ENCODE assay signal across 8 cellular contexts in the genomic region with DNA sequence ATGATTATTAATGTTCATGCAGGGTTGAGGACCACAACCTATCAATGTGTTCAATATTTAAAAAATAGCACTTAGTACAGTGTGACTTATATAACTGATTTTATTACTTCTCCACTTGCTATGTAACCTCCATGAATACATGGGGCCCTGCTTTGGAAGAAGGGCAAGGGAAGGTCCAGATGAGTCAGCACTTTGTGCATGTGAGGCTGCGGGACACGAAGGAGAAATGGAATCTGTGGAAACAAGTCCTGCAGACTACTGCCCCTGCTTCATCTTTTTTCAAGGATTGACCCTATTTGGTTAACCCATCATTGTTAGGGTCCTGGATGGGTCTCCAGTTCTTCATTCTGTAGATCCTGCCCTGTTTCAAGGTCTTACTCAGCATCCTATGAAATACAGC. TPM values are rescaled to one million over a fixed set of nuclear protein-coding genes. Genes with fewer than 3 reads are reported as not detected.
DNase-seq lines count a peak whose midpoint lies in the region; ATAC-seq, FAIRE-seq and TF ChIP-seq lines count a peak whose summit lies in the region.

No MANE protein-coding gene starts in this region.

- no peaks in the 10 kb centered on the region for H3K27me3 Mint-ChIP-seq in activated T-helper 2 cell treated with anti-CD3 and anti-CD28 coated beads, Interferon-gamma antibody, Interleukin-2, Interleukin-4, amounts not matched to agents 10 μg/mL and 5 μg/mL and 100 μg/mL, durations not matched to agents 14 hours and 24 hours and 36 hours (ENCODE audit: low read depth)

- POLR2A ChIA-PET in A549 (lab: Yijun Ruan, JAX), result interaction anchor here (1.6 to 2.9 kb wide), 2 partner anchors 56 to 94 kb away, joined by 4 to 13 read pairs; a partner anchor contains a TSS

- H3K27me3 ChIP-seq in H7 (ENCODE audit: control insufficient read depth, insufficient read depth, low read length), result no peaks in the 10 kb centered on the region; the same call in 1 of the 2 replicates
- H3K27me3 ChIP-seq in upper lobe of right lung, result no peaks in the 10 kb centered on the region

- 3% methylated on average over 2 of the region's 2 CpGs for WGBS in A549 (ENCODE audit: missing lambda C conversion rate)

- peak; percentile 56 for FAIRE-seq in A549 (lab: Jason Lieb, UNC)

- DNase-seq in A549 (ENCODE audit: low read depth in 1 of 2, low spot score in 1 of 2) (peak; percentile 53 to 70), H7 (peak; percentile 37), inferior parietal cortex (ENCODE audit: extremely low spot score) (peak; percentile 42), upper lobe of right lung (no peak)
- no peak for DNase-seq in activated T-helper 2 cell treated with anti-CD3 and anti-CD28 coated beads, Interferon-gamma antibody, Interleukin-2, Interleukin-4, amounts not matched to agents 10 μg/mL and 5 μg/mL and 100 μg/mL, durations not matched to agents 14 hours and 24 hours and 36 hours (ENCODE audit: low spot score)
- no peak for DNase-seq in stimulated activated CD4-positive, alpha-beta T cell treated with anti-CD3 and anti-CD28 coated beads, Interleukin-15, amount 100 ng/mL, for 24 hours

- intact Hi-C loops in activated T-helper 2 cell treated with anti-CD3 and anti-CD28 coated beads, Interferon-gamma antibody, Interleukin-2, Interleukin-4, amounts not matched to agents 10 μg/mL and 5 μg/mL and 100 μg/mL, durations not matched to agents 14 hours and 24 hours and 36 hours (cut with micrococcal nuclease), result no loop called here
- intact Hi-C loops in upper lobe of right lung (cut with DNase I), result no loop called here

- H3K4me1 Mint-ChIP-seq in activated T-helper 2 cell treated with anti-CD3 and anti-CD28 coated beads, Interferon-gamma antibody, Interleukin-2, Interleukin-4, amounts not matched to agents 10 μg/mL and 5 μg/mL and 100 μg/mL, durations not matched to agents 14 hours and 24 hours and 36 hours (ENCODE audit: low read depth), result peaks cover 54% of the 10 kb centered on the region

- no peak overlapping the region for H3K27ac Mint-ChIP-seq in activated T-helper 2 cell treated with anti-CD3 and anti-CD28 coated beads, Interferon-gamma antibody, Interleukin-2, Interleukin-4, amounts not matched to agents 10 μg/mL and 5 μg/mL and 100 μg/mL, durations not matched to agents 14 hours and 24 hours and 36 hours

- TF ChIP-seq EP300 in A549 (IDR thresholded peaks at IDR 0.05), result no peak

- CTCF ChIA-PET in A549 (lab: Yijun Ruan, JAX), result interaction anchor here (1.0 kb wide), 1 partner anchor 22 kb away, joined by 5 read pairs; no protein-coding TSS in a partner anchor

- H3K9me3 Mint-ChIP-seq in activated T-helper 2 cell treated with anti-CD3 and anti-CD28 coated beads, Interferon-gamma antibody, Interleukin-2, Interleukin-4, amounts not matched to agents 10 μg/mL and 5 μg/mL and 100 μg/mL, durations not matched to agents 14 hours and 24 hours and 36 hours, result no peaks in the 10 kb centered on the region

- H3K36me3 Mint-ChIP-seq in activated T-helper 2 cell treated with anti-CD3 and anti-CD28 coated beads, Interferon-gamma antibody, Interleukin-2, Interleukin-4, amounts not matched to agents 10 μg/mL and 5 μg/mL and 100 μg/mL, durations not matched to agents 14 hours and 24 hours and 36 hours (ENCODE audit: low read depth), result peaks cover 26% of the 10 kb centered on the region

- H3K27ac ChIP-seq in A549 (peak overlapping the region; percentile 92 to 95), upper lobe of right lung (no peak overlapping the region)

- H3K4me1 ChIP-seq in A549, result peaks cover 16% of the 10 kb centered on the region; the same call in 2 of the 3 replicates
- H3K4me1 ChIP-seq in upper lobe of right lung, result peaks cover 19% of the 10 kb centered on the region

- H3K4me2 ChIP-seq in A549, result peak overlapping the region; percentile 90

- ATAC-seq in A549, result peak; percentile 23 to 40; a peak in 3 of 6 replicates
- ATAC-seq in upper lobe of right lung, result no peak
- no peak for ATAC-seq in HG03460 (IDR thresholded peaks at IDR 0.05; ENCODE audit: unreplicated experiment)
- no peak for ATAC-seq in GM21528 (IDR thresholded peaks at IDR 0.05; ENCODE audit: low FRiP score, unreplicated experiment)

- H3K9me3 ChIP-seq in A549, result no peaks in the 10 kb centered on the region
- no peaks in the 10 kb centered on the region for H3K9me3 ChIP-seq in upper lobe of right lung

- no peak for TF ChIP-seq POLR2A in A549 (IDR thresholded peaks at IDR 0.05; ENCODE audit: low read length)

- TF ChIP-seq RAD21 in A549 (conservative IDR thresholded peaks at IDR 0.05 in 1 of 2, IDR thresholded peaks at IDR 0.05 in 1 of 2), result no peak

- peaks cover 10% of the 10 kb centered on the region for H3K36me3 ChIP-seq in H7 (replicated peaks; ENCODE audit: control insufficient read depth, insufficient read depth, low read length)
- H3K36me3 ChIP-seq in upper lobe of right lung, result peaks cover 31% of the 10 kb centered on the region

- H3K4me3 ChIP-seq in A549 (peak overlapping the region; percentile 68), H7 (ENCODE audit: insufficient read depth, low read depth, low read length) (no peak overlapping the region), upper lobe of right lung (peak overlapping the region; percentile 94)

- peak overlapping the region; percentile 95 for H3K4me3 Mint-ChIP-seq in activated T-helper 2 cell treated with anti-CD3 and anti-CD28 coated beads, Interferon-gamma antibody, Interleukin-2, Interleukin-4, amounts not matched to agents 10 μg/mL and 5 μg/mL and 100 μg/mL, durations not matched to agents 14 hours and 24 hours and 36 hours (ENCODE audit: low read depth)

- no peak for TF ChIP-seq CTCF in A549 (IDR thresholded peaks at IDR 0.05)
- TF ChIP-seq CTCF in upper lobe of right lung (IDR thresholded peaks at IDR 0.05), result no peak

TF ChIP-seq in A549, 52 proteins besides CTCF, POLR2A, EP300 and RAD21 (continues in another document):
- TF ChIP-seq KDM5A (IDR thresholded peaks at IDR 0.05) (no peak), RARB (CRISPR knock-in tag; IDR thresholded peaks at IDR 0.05) (no peak), NFE2L2 (conservative IDR thresholded peaks at IDR 0.05; ENCODE audit: low read length) (peak; percentile 81), RCOR1 (IDR thresholded peaks at IDR 0.05; ENCODE audit: low read depth, low read length) (no peak), MAFK (IDR thresholded peaks at IDR 0.05; ENCODE audit: partially characterized antibody) (peak; percentile 99), HDAC2 (IDR thresholded peaks at IDR 0.05) (no peak), ESRRA (IDR thresholded peaks at IDR 0.05; ENCODE audit: borderline replicate concordance, low read length) (no peak), HOXB5 (CRISPR knock-in tag; IDR thresholded peaks at IDR 0.05) (0 out of 2 replicates have a peak, but pooled peaks have one; percentile 38), SREBF2 (IDR thresholded peaks at IDR 0.05) (no peak), TFCP2L1 (CRISPR knock-in tag; IDR thresholded peaks at IDR 0.05) (no peak), RFX5 (IDR thresholded peaks at IDR 0.05) (no peak)
- TF ChIP-seq, protein P1, sequence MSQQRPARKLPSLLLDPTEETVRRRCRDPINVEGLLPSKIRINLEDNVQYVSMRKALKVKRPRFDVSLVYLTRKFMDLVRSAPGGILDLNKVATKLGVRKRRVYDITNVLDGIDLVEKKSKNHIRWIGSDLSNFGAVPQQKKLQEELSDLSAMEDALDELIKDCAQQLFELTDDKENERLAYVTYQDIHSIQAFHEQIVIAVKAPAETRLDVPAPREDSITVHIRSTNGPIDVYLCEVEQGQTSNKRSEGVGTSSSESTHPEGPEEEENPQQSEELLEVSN (IDR thresholded peaks at IDR 0.05; ENCODE audit: borderline replicate concordance, low read depth), result 0 out of 2 replicates have a peak, but pooled peaks have one; percentile 29
- TF ChIP-seq, protein P2, sequence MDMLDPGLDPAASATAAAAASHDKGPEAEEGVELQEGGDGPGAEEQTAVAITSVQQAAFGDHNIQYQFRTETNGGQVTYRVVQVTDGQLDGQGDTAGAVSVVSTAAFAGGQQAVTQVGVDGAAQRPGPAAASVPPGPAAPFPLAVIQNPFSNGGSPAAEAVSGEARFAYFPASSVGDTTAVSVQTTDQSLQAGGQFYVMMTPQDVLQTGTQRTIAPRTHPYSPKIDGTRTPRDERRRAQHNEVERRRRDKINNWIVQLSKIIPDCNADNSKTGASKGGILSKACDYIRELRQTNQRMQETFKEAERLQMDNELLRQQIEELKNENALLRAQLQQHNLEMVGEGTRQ (IDR thresholded peaks at IDR 0.05), result no peak
- TF ChIP-seq, protein P3, sequence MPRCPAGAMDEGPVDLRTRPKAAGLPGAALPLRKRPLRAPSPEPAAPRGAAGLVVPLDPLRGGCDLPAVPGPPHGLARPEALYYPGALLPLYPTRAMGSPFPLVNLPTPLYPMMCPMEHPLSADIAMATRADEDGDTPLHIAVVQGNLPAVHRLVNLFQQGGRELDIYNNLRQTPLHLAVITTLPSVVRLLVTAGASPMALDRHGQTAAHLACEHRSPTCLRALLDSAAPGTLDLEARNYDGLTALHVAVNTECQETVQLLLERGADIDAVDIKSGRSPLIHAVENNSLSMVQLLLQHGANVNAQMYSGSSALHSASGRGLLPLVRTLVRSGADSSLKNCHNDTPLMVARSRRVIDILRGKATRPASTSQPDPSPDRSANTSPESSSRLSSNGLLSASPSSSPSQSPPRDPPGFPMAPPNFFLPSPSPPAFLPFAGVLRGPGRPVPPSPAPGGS (IDR thresholded peaks at IDR 0.05), result no peak

RNA-seq across cellular contexts. Expression of a gene that starts 1.6 kb away (rescaled TPM):
- 49.5 and 52.5 TPM in 2 replicates for polyA plus RNA-seq in A549 (2011; rRNA removed)
- 24.7 and 30.8 TPM in 2 replicates for polyA plus RNA-seq in A549 (2012; cell fraction: cytosol; rRNA removed)
- polyA plus RNA-seq in A549 (2012; cell fraction: nucleus; rRNA removed), result 20.0 and 21.6 TPM in 2 replicates
- 43.4 to 48.6 TPM (median 44.1 TPM) in 3 replicates for polyA plus RNA-seq in A549 (2017; fragmentation: RNase III; extraction: RNeasy Plus Mini Kit Qiagen cat#74134 plus additional on column Dnase treatment)
- polyA minus RNA-seq in A549 (2011; rRNA and poly(A)+ RNA removed), result 61.8 and 64.9 TPM in 2 replicates
- 5.6 and 5.7 TPM in 2 replicates for total RNA-seq in H7 (2014; rRNA removed; shearing (Covaris generic))
- total RNA-seq in activated T-helper 2 cell treated with anti-CD3 and anti-CD28 coated beads, Interferon-gamma antibody, Interleukin-2, Interleukin-4, amounts not matched to agents 10 μg/mL and 5 μg/mL and 100 μg/mL, durations not matched to agents 14 hours and 24 hours and 36 hours, result 18.1 and 21.2 TPM in 2 replicates
- 15.9 TPM for total RNA-seq in upper lobe of right lung

RNA-seq across cellular contexts. Expression of a gene that starts 56.2 kb away (rescaled TPM):
- polyA plus RNA-seq in A549 (2011; rRNA removed), result 4.0 and 6.7 TPM in 2 replicates
- 0.74 and 1.0 TPM in 2 replicates for polyA plus RNA-seq in A549 (2012; cell fraction: cytosol; rRNA removed)
- polyA plus RNA-seq in A549 (2012; cell fraction: nucleus; rRNA removed), result 1.0 and 2.2 TPM in 2 replicates
- 4.6 to 5.2 TPM (median 5.1 TPM) in 3 replicates for polyA plus RNA-seq in A549 (2017; fragmentation: RNase III; extraction: RNeasy Plus Mini Kit Qiagen cat#74134 plus additional on column Dnase treatment)
- polyA minus RNA-seq in A549 (2011; rRNA and poly(A)+ RNA removed), result 5.8 TPM in 2 replicates
- total RNA-seq in H7 (2014; rRNA removed; shearing (Covaris generic)), result 9.2 and 13.0 TPM in 2 replicates
- 26.0 and 26.1 TPM in 2 replicates for total RNA-seq in activated T-helper 2 cell treated with anti-CD3 and anti-CD28 coated beads, Interferon-gamma antibody, Interleukin-2, Interleukin-4, amounts not matched to agents 10 μg/mL and 5 μg/mL and 100 μg/mL, durations not matched to agents 14 hours and 24 hours and 36 hours
- 7.6 TPM for total RNA-seq in upper lobe of right lung

Comparison
In these comparisons a context has a peak if more than half of its experiments do, and no peak if none do; other contexts are left out.
1. ATAC-seq: peak in A549 (2 of 2); none in upper lobe of right lung (single experiment), HG03460 (single experiment) and GM21528 (single experiment).
2. DNase-seq: peak in A549 (2 of 2), H7 (single experiment) and inferior parietal cortex (single experiment); none in activated T-helper 2 cell treated with anti-CD3 and anti-CD28 coated beads, Interferon-gamma antibody, Interleukin-2, Interleukin-4, amounts not matched to agents 10 μg/mL and 5 μg/mL and 100 μg/mL, durations not matched to agents 14 hours and 24 hours and 36 hours (single experiment), upper lobe of right lung (single experiment) and stimulated activated CD4-positive, alpha-beta T cell treated with anti-CD3 and anti-CD28 coated beads, Interleukin-15, amount 100 ng/mL, for 24 hours (single experiment).